24 cellular contexts compared by ENCODE assay signal in genomic region chr11:2176389-2176900, GRCh38. TPM values are rescaled to one million over a fixed set of nuclear protein-coding genes. Genes with fewer than 3 reads are reported as not detected.
"Had no signal": no experiment of that assay in that cellular context is flagged by ENCODE, and none has a peak within 500 bp of the region (broad histone marks: within the 10 kb centered on the region; RNA-seq: fewer than 3 reads in every experiment).

No MANE protein-coding gene starts in this region.

- H3K27me3 ChIP-seq: brain microvascular endothelial cell, cardiac muscle cell, Peyer's patch had no signal

- H3K27ac ChIP-seq: brain microvascular endothelial cell, cardiac muscle cell, Peyer's patch had no signal

- H3K9me3 ChIP-seq: Peyer's patch had no signal

- H3K27me3 Mint-ChIP-seq: activated CD4-positive, alpha-beta memory T cell treated with anti-CD3 and anti-CD28 coated beads for 36 hours; activated CD4-positive, alpha-beta T cell treated with anti-CD3 and anti-CD28 coated beads, Interleukin-2, amount 10 ng/mL, durations not matched to agents 24 days and 14 days; activated naive CD8-positive, alpha-beta T cell had no signal

- DNase-seq: activated CD4-positive, alpha-beta memory T cell treated with anti-CD3 and anti-CD28 coated beads for 36 hours; activated CD4-positive, alpha-beta T cell treated with anti-CD3 and anti-CD28 coated beads for 1 hour; activated CD4-positive, alpha-beta T cell treated with anti-CD3 and anti-CD28 coated beads, Interleukin-2, amount 10 ng/mL, durations not matched to agents 24 days and 14 days; activated CD8-positive, alpha-beta memory T cell treated with anti-CD3 and anti-CD28 coated beads for 24 hours; activated gamma-delta T cell; activated naive CD4-positive, alpha-beta T cell treated with anti-CD3 and anti-CD28 coated beads for 36 hours; activated T-cell treated with anti-CD3 and anti-CD28 coated beads, Interleukin-2, amount 50 U/mL, for 4 hours; amygdala; brain microvascular endothelial cell; Kasumi-1; NCI-H1105 treated with DMSO at 0.1 percent for 48 hours; NCI-H1930; NCI-H2171; NCI-H510A; NCI-H526 treated with DMSO at 0.1 percent for 48 hours; NCI-H82; NK-92 treated with Interleukin-12 subunit alpha and Interleukin-12 subunit beta, amount 100 ng/mL, for 24 hours; OCI-M1; Peyer's patch; SHP77 treated with DMSO at 0.1 percent for 48 hours had no signal

- H3K4me1 ChIP-seq: Peyer's patch had no signal

- H3K4me3 Mint-ChIP-seq: activated CD4-positive, alpha-beta memory T cell treated with anti-CD3 and anti-CD28 coated beads for 36 hours; activated CD4-positive, alpha-beta T cell treated with anti-CD3 and anti-CD28 coated beads, Interleukin-2, amount 10 ng/mL, durations not matched to agents 24 days and 14 days; activated naive CD4-positive, alpha-beta T cell treated with anti-CD3 and anti-CD28 coated beads for 36 hours; activated naive CD8-positive, alpha-beta T cell; activated T-cell treated with anti-CD3 and anti-CD28 coated beads, Interleukin-2, amount 50 U/mL, for 4 hours; T-helper 1 cell treated with Interleukin-12 subunit alpha and Interleukin-12 subunit beta and Interleukin-4 antibody, amounts not matched to agents 30 μg/mL and 1 μg/mL, for 36 hours had no signal

- H3K36me3 ChIP-seq: brain microvascular endothelial cell, cardiac muscle cell, Peyer's patch had no signal

- H3K4me1 Mint-ChIP-seq: activated CD4-positive, alpha-beta T cell treated with anti-CD3 and anti-CD28 coated beads, Interleukin-2, amount 10 ng/mL, durations not matched to agents 24 days and 14 days had no signal

- H3K9me3 Mint-ChIP-seq: activated CD4-positive, alpha-beta memory T cell treated with anti-CD3 and anti-CD28 coated beads for 36 hours; activated CD4-positive, alpha-beta T cell treated with anti-CD3 and anti-CD28 coated beads, Interleukin-2, amount 10 ng/mL, durations not matched to agents 24 days and 14 days; activated naive CD4-positive, alpha-beta T cell treated with anti-CD3 and anti-CD28 coated beads for 36 hours; activated T-cell treated with anti-CD3 and anti-CD28 coated beads, Interleukin-2, amount 50 U/mL, for 4 hours; T-helper 1 cell treated with Interleukin-12 subunit alpha and Interleukin-12 subunit beta and Interleukin-4 antibody, amounts not matched to agents 30 μg/mL and 1 μg/mL, for 36 hours had no signal

- H3K4me3 ChIP-seq: cardiac muscle cell, Peyer's patch had no signal

- H3K36me3 Mint-ChIP-seq: activated CD4-positive, alpha-beta memory T cell treated with anti-CD3 and anti-CD28 coated beads for 36 hours; activated naive CD8-positive, alpha-beta T cell had no signal

- H3K27ac Mint-ChIP-seq: activated CD4-positive, alpha-beta memory T cell treated with anti-CD3 and anti-CD28 coated beads for 36 hours; activated CD4-positive, alpha-beta T cell treated with anti-CD3 and anti-CD28 coated beads, Interleukin-2, amount 10 ng/mL, durations not matched to agents 24 days and 14 days; activated naive CD4-positive, alpha-beta T cell treated with anti-CD3 and anti-CD28 coated beads for 36 hours; activated naive CD8-positive, alpha-beta T cell; T-helper 1 cell treated with Interleukin-12 subunit alpha and Interleukin-12 subunit beta and Interleukin-4 antibody, amounts not matched to agents 30 μg/mL and 1 μg/mL, for 36 hours had no signal

- ATAC-seq: activated T-cell treated with anti-CD3 and anti-CD28 coated beads, Interleukin-2, amount 50 U/mL, for 4 hours had no signal

RNA-seq across cellular contexts. Expression of gene TH, which starts 4.8 kb away (rescaled TPM):
- total RNA-seq: activated CD4-positive, alpha-beta memory T cell treated with anti-CD3 and anti-CD28 coated beads for 36 hours; activated CD4-positive, alpha-beta T cell treated with anti-CD3 and anti-CD28 coated beads, Interleukin-2, amount 10 ng/mL, durations not matched to agents 24 days and 14 days; activated naive CD4-positive, alpha-beta T cell treated with anti-CD3 and anti-CD28 coated beads for 36 hours; activated T-cell treated with anti-CD3 and anti-CD28 coated beads, Interleukin-2, amount 50 U/mL, for 4 hours; cardiac muscle cell; SK-MEL-5 had no signal
- polyA plus RNA-seq: cardiac muscle cell had no signal

RNA-seq across cellular contexts. Expression of gene INS, which starts 15.4 kb away (rescaled TPM):
- total RNA-seq: activated CD4-positive, alpha-beta memory T cell treated with anti-CD3 and anti-CD28 coated beads for 36 hours; activated CD4-positive, alpha-beta T cell treated with anti-CD3 and anti-CD28 coated beads, Interleukin-2, amount 10 ng/mL, durations not matched to agents 24 days and 14 days; activated naive CD4-positive, alpha-beta T cell treated with anti-CD3 and anti-CD28 coated beads for 36 hours; activated T-cell treated with anti-CD3 and anti-CD28 coated beads, Interleukin-2, amount 50 U/mL, for 4 hours; cardiac muscle cell; Peyer's patch; SK-MEL-5 had no signal
- polyA plus RNA-seq: cardiac muscle cell had no signal
